8 cellular contexts compared by ENCODE assay signal in the genomic region with DNA sequence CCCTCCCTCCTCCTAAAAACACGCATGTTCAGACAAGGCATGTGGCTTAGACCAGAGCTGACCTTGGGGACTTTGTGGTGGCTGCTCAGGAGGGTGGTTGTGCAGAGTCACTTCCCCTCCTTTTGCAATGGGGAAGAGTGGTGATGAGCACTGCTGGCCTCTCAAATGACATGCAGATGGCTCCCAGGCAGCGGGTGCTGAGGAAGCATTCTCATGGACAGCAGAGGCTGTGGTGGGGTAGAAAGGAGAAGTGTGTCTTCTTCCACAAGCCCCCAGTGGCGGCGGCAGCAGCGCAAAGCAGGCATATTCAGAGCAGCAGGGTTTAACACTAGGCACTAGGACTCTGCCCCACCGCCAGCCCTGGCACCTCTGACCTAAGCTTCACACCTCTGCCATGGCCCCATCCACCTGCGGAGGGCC.
A peak's percentile ranks its signal among the peaks of the same experiment; 100 is the strongest.
DNase-seq lines count a peak whose midpoint lies in the region; ATAC-seq, FAIRE-seq and TF ChIP-seq lines count a peak whose summit lies in the region.

No MANE protein-coding gene starts in this region.

- H3K9me3 ChIP-seq in CD8-positive, alpha-beta T cell (ENCODE audit: low read length): no peaks in the 10 kb centered on the region

- no peak for FAIRE-seq in GM12892 (lab: Jason Lieb, UNC)

- no peaks in the 10 kb centered on the region for H3K36me3 Mint-ChIP-seq in CD8-positive, alpha-beta T cell
- H3K36me3 Mint-ChIP-seq in stimulated activated memory B cell treated with anti-CD40 and anti-IgM and Interleukin-4, amounts not matched to agents 10 μg/mL and 1 μg/mL and 100 μg/mL, for 72 hours: no peaks in the 10 kb centered on the region
- H3K36me3 Mint-ChIP-seq in activated CD4-positive, alpha-beta T cell treated with anti-CD3 and anti-CD28 coated beads, Interleukin-2, amount 10 ng/mL, durations not matched to agents 24 days and 14 days (ENCODE audit: low read depth): no peaks in the 10 kb centered on the region

- H3K27ac ChIP-seq in CD8-positive, alpha-beta T cell (ENCODE audit: low read depth, low read length): no peak overlapping the region

- TF ChIP-seq POLR2A in GM12892 (IDR thresholded peaks at IDR 0.05; ENCODE audit: low read depth, low read length): no peak

- no peak for TF ChIP-seq CTCF in CD8-positive, alpha-beta T cell (IDR thresholded peaks at IDR 0.05)

- CTCF ChIA-PET in CD8-positive, alpha-beta T cell (lab: Charles Lee): interaction anchor here (12.9 kb wide), 1 partner anchor 298 kb away, joined by 206 read pairs; no protein-coding TSS in a partner anchor

- H3K27ac Mint-ChIP-seq in CD8-positive, alpha-beta T cell: peak overlapping the region; percentile 85
- peak overlapping the region; percentile 69 for H3K27ac Mint-ChIP-seq in stimulated activated memory B cell treated with anti-CD40 and anti-IgM and Interleukin-4, amounts not matched to agents 10 μg/mL and 1 μg/mL and 100 μg/mL, for 72 hours
- no peak overlapping the region for H3K27ac Mint-ChIP-seq in activated CD4-positive, alpha-beta T cell treated with anti-CD3 and anti-CD28 coated beads, Interleukin-2, amount 10 ng/mL, durations not matched to agents 24 days and 14 days

- intact Hi-C loops in CD8-positive, alpha-beta T cell (cut with DNase I, micrococcal nuclease): no loop called here
- intact Hi-C loops in activated CD4-positive, alpha-beta T cell treated with anti-CD3 and anti-CD28 coated beads, Interleukin-2, amount 10 ng/mL, durations not matched to agents 24 days and 14 days (cut with micrococcal nuclease): no loop called here

- peak in 1 of 7 experiments; percentile 54 for DNase-seq in CD8-positive, alpha-beta T cell
- DNase-seq in Kasumi-1 (lab: John Stamatoyannopoulos, UW): peak; percentile 99 to 100
- no peak for DNase-seq in GM12892 (ENCODE audit: insufficient read length)
- no peak for DNase-seq in activated CD4-positive, alpha-beta T cell treated with anti-CD3 and anti-CD28 coated beads, Interleukin-2, amount 10 ng/mL, durations not matched to agents 24 days and 14 days

- H3K4me3 ChIP-seq in CD8-positive, alpha-beta T cell (ENCODE audit: low read depth, low read length): no peak overlapping the region

- H3K4me3 Mint-ChIP-seq in CD8-positive, alpha-beta T cell: no peak overlapping the region
- no peak overlapping the region for H3K4me3 Mint-ChIP-seq in stimulated activated memory B cell treated with anti-CD40 and anti-IgM and Interleukin-4, amounts not matched to agents 10 μg/mL and 1 μg/mL and 100 μg/mL, for 72 hours
- H3K4me3 Mint-ChIP-seq in activated CD4-positive, alpha-beta T cell treated with anti-CD3 and anti-CD28 coated beads, Interleukin-2, amount 10 ng/mL, durations not matched to agents 24 days and 14 days: no peak overlapping the region

- H3K36me3 ChIP-seq in CD8-positive, alpha-beta T cell (ENCODE audit: insufficient read depth, low read length): no peaks in the 10 kb centered on the region

- no peaks in the 10 kb centered on the region for H3K9me3 Mint-ChIP-seq in CD8-positive, alpha-beta T cell
- no peaks in the 10 kb centered on the region for H3K9me3 Mint-ChIP-seq in stimulated activated memory B cell treated with anti-CD40 and anti-IgM and Interleukin-4, amounts not matched to agents 10 μg/mL and 1 μg/mL and 100 μg/mL, for 72 hours
- H3K9me3 Mint-ChIP-seq in activated CD4-positive, alpha-beta T cell treated with anti-CD3 and anti-CD28 coated beads, Interleukin-2, amount 10 ng/mL, durations not matched to agents 24 days and 14 days: no peaks in the 10 kb centered on the region

- POLR2A ChIA-PET in CD8-positive, alpha-beta T cell (lab: Charles Lee): no interaction called here

- no peak for ATAC-seq in CD8-positive, alpha-beta T cell
- ATAC-seq in GM21381 (IDR thresholded peaks at IDR 0.05; ENCODE audit: unreplicated experiment) (peak; percentile 50), esophagus mucosa (peak; percentile 30), HG02970 (IDR thresholded peaks at IDR 0.05; ENCODE audit: low FRiP score, unreplicated experiment) (no peak)
- ATAC-seq in stimulated activated memory B cell treated with anti-CD40 and anti-IgM and Interleukin-4, amounts not matched to agents 10 μg/mL and 1 μg/mL and 100 μg/mL, for 72 hours: peak; percentile 92

- no peaks in the 10 kb centered on the region for H3K27me3 ChIP-seq in CD8-positive, alpha-beta T cell (ENCODE audit: insufficient read depth, low read length)

- peaks cover 57% of the 10 kb centered on the region for H3K4me1 ChIP-seq in CD8-positive, alpha-beta T cell (ENCODE audit: insufficient read depth, low read length)

- H3K27me3 Mint-ChIP-seq in CD8-positive, alpha-beta T cell (ENCODE audit: low read depth): no peaks in the 10 kb centered on the region
- H3K27me3 Mint-ChIP-seq in stimulated activated memory B cell treated with anti-CD40 and anti-IgM and Interleukin-4, amounts not matched to agents 10 μg/mL and 1 μg/mL and 100 μg/mL, for 72 hours: peaks cover 19% of the 10 kb centered on the region
- H3K27me3 Mint-ChIP-seq in activated CD4-positive, alpha-beta T cell treated with anti-CD3 and anti-CD28 coated beads, Interleukin-2, amount 10 ng/mL, durations not matched to agents 24 days and 14 days: peaks cover 3% of the 10 kb centered on the region

- peaks cover 53% of the 10 kb centered on the region for H3K4me1 Mint-ChIP-seq in CD8-positive, alpha-beta T cell (ENCODE audit: low read depth)
- H3K4me1 Mint-ChIP-seq in stimulated activated memory B cell treated with anti-CD40 and anti-IgM and Interleukin-4, amounts not matched to agents 10 μg/mL and 1 μg/mL and 100 μg/mL, for 72 hours: peaks cover 81% of the 10 kb centered on the region
- H3K4me1 Mint-ChIP-seq in activated CD4-positive, alpha-beta T cell treated with anti-CD3 and anti-CD28 coated beads, Interleukin-2, amount 10 ng/mL, durations not matched to agents 24 days and 14 days: peaks cover 40% of the 10 kb centered on the region

Comparison
In these comparisons a context has a peak if more than half of its experiments do, and no peak if none do; other contexts are left out.
1. ATAC-seq: peak in GM21381 (single experiment), esophagus mucosa (single experiment) and stimulated activated memory B cell treated with anti-CD40 and anti-IgM and Interleukin-4, amounts not matched to agents 10 μg/mL and 1 μg/mL and 100 μg/mL, for 72 hours (single experiment); none in CD8-positive, alpha-beta T cell (single experiment) and HG02970 (single experiment).
2. DNase-seq: peak in Kasumi-1 (2 of 2); none in GM12892 (single experiment) and activated CD4-positive, alpha-beta T cell treated with anti-CD3 and anti-CD28 coated beads, Interleukin-2, amount 10 ng/mL, durations not matched to agents 24 days and 14 days (single experiment).